9 cellular contexts compared by ENCODE assay signal in genomic region chr12:16076553-16076952, GRCh38.
DNase-seq lines count a peak whose midpoint lies in the region; ATAC-seq and TF ChIP-seq lines count a peak whose summit lies in the region.
"Had no signal": no experiment of that assay in that cellular context is flagged by ENCODE, and none has a peak within 500 bp of the region (broad histone marks: within the 10 kb centered on the region; RNA-seq: fewer than 3 reads in every experiment).

No MANE protein-coding gene starts in this region.

- H2BK15ac ChIP-seq in IMR-90 (ENCODE audit: low read depth, low read length) = no peak overlapping the region

- no peak overlapping the region for H2BK120ac ChIP-seq in IMR-90 (ENCODE audit: low read depth, low read length)

- H3K4ac ChIP-seq in IMR-90 (ENCODE audit: low read depth, low read length) = no peak overlapping the region

- no peaks in the 10 kb centered on the region for H3K79me1 ChIP-seq in IMR-90 (ENCODE audit: low read depth in 1 of 2, low read length in 2 of 2)

- H4K20me1 ChIP-seq in IMR-90 (ENCODE audit: insufficient read depth, low read length) = no peaks in the 10 kb centered on the region
- H4K20me1 ChIP-seq in PC-9 (ENCODE audit: insufficient read depth) = no peaks in the 10 kb centered on the region

- no peak overlapping the region for H2AK5ac ChIP-seq in IMR-90 (ENCODE audit: low read depth, low read length)

- H3K4me3 ChIP-seq in IMR-90 (ENCODE audit: insufficient read depth, low read depth, low read length) (no peak overlapping the region), PC-9 (no peak overlapping the region)
- H3K4me3 ChIP-seq: skin epidermis had no signal

- ATAC-seq in GM21447 (IDR thresholded peaks at IDR 0.05; ENCODE audit: unreplicated experiment) (peak; percentile 80), IMR-90 (ENCODE audit: low read depth) (no peak)
- no peak for ATAC-seq in CD4-positive, alpha-beta T cell (ENCODE audit: poor library complexity)

- no peak overlapping the region for H2AK9ac ChIP-seq in IMR-90 (replicated peaks; ENCODE audit: low read depth, low read length, poor library complexity)

- H3K27ac ChIP-seq in IMR-90 (ENCODE audit: insufficient read depth, low read length) (no peak overlapping the region), PC-9 (no peak overlapping the region)
- no peak overlapping the region for H3K27ac ChIP-seq in CD4-positive, alpha-beta T cell (ENCODE audit: low read depth, low read length)
- H3K27ac ChIP-seq: skin epidermis had no signal

- H3K56ac ChIP-seq in IMR-90 (ENCODE audit: extremely low read depth, insufficient read depth, low read length) = no peak overlapping the region

- no peak overlapping the region for H3K14ac ChIP-seq in IMR-90 (replicated peaks; ENCODE audit: low read depth, low read length)

- no peaks in the 10 kb centered on the region for H3K4me1 Mint-ChIP-seq in CD4-positive, alpha-beta T cell (ENCODE audit: low read depth)

- H4K8ac ChIP-seq in IMR-90 (ENCODE audit: low read depth in 2 of 2, low read length in 2 of 2) = no peak overlapping the region

- H3K27me3 ChIP-seq in IMR-90 (ENCODE audit: control insufficient read depth, insufficient read depth, low read length) (no peaks in the 10 kb centered on the region; the same call in 1 of the 2 replicates), PC-9 (ENCODE audit: insufficient read depth, low read depth) (no peaks in the 10 kb centered on the region)
- H3K27me3 ChIP-seq in CD4-positive, alpha-beta T cell (ENCODE audit: control insufficient read depth, insufficient read depth, low read length) = no peaks in the 10 kb centered on the region

- H3K36me3 ChIP-seq in IMR-90 (ENCODE audit: control insufficient read depth, insufficient read depth, low read length) (no peaks in the 10 kb centered on the region), PC-9 (ENCODE audit: low read depth) (no peaks in the 10 kb centered on the region)

- H2AFZ ChIP-seq in IMR-90 (replicated peaks; ENCODE audit: low read length, poor library complexity) (peak overlapping the region; percentile 4), PC-9 (no peak overlapping the region)

- H3K9me3 ChIP-seq in IMR-90 (ENCODE audit: control insufficient read depth, insufficient read depth, low read length) (no peaks in the 10 kb centered on the region), PC-9 (ENCODE audit: insufficient read depth, low read depth) (no peaks in the 10 kb centered on the region)
- H3K9me3 ChIP-seq in CD4-positive, alpha-beta T cell (ENCODE audit: control insufficient read depth, low read length) = no peaks in the 10 kb centered on the region

- no peak overlapping the region for H3K27ac Mint-ChIP-seq in CD4-positive, alpha-beta T cell

- H4K91ac ChIP-seq in IMR-90 (ENCODE audit: insufficient read depth, low read depth, low read length) = no peak overlapping the region

- in situ Hi-C loops in IMR-90 (cut with MboI; ENCODE audit: low sequenced_read_pairs) = loop anchor here (10.0 kb wide), 1 partner anchor 62 kb away; no protein-coding TSS in a partner anchor

- no peaks in the 10 kb centered on the region for H3K79me2 ChIP-seq in PC-9 (ENCODE audit: low read depth)

- WGBS in IMR-90 (ENCODE audit: extremely low coverage in 2 of 2, insufficient read length in 1 of 2), 2 experiments = no CpG with 5 or more reads among the region's 2 CpGs

- H3K23ac ChIP-seq in IMR-90 (ENCODE audit: low read depth, low read length) = no peak overlapping the region

- no peaks in the 10 kb centered on the region for H3F3A ChIP-seq in PC-9 (ENCODE audit: insufficient read depth, low read depth)

- intact Hi-C loops in IMR-90 (cut with micrococcal nuclease) = no loop called here
- intact Hi-C loops in PC-9 (cut with micrococcal nuclease; ENCODE audit: unreplicated experiment) = loop anchor here (10.0 kb wide), 1 partner anchor 1568 kb away; no protein-coding TSS in a partner anchor
- intact Hi-C loops in CD4-positive, alpha-beta T cell (cut with DNase I, micrococcal nuclease) = no loop called here

- no peaks in the 10 kb centered on the region for H3K36me3 Mint-ChIP-seq in CD4-positive, alpha-beta T cell (ENCODE audit: low read depth)

- H3K4me1 ChIP-seq in IMR-90 (ENCODE audit: control insufficient read depth, insufficient read depth, low read length) (no peaks in the 10 kb centered on the region), PC-9 (replicated peaks; ENCODE audit: insufficient read depth) (no peaks in the 10 kb centered on the region)

- POLR2A ChIA-PET in IMR-90 (lab: Charles Lee; ENCODE audit: unreplicated experiment) (no interaction called here), PC-9 (lab: Charles Lee; ENCODE audit: unreplicated experiment) (no interaction called here)
- POLR2A ChIA-PET in CD4-positive, alpha-beta T cell (lab: Charles Lee) = no interaction called here

- H3K18ac ChIP-seq in IMR-90 (ENCODE audit: low read depth, low read length) = no peak overlapping the region

- H2BK5ac ChIP-seq in IMR-90 (ENCODE audit: low read depth, low read length, poor library complexity, severe bottlenecking) = no peak overlapping the region

- no peak overlapping the region for H2BK20ac ChIP-seq in IMR-90 (ENCODE audit: low read depth, low read length)

- no peak overlapping the region for H3K4me2 ChIP-seq in IMR-90 (ENCODE audit: low read depth, low read length)
- H3K4me2 ChIP-seq in PC-9 = no peak overlapping the region

- dilution Hi-C loops in IMR-90 (cut with HindIII; ENCODE audit: low sequenced_read_pairs, unreplicated experiment) = no loop called here

- no peaks in the 10 kb centered on the region for H3K9me3 Mint-ChIP-seq in CD4-positive, alpha-beta T cell

- H3K9ac ChIP-seq in IMR-90 (ENCODE audit: low read depth, low read length) = no peak overlapping the region

- peak; percentile 41 for TF ChIP-seq CTCF in IMR-90 (conservative IDR thresholded peaks at IDR 0.05; ENCODE audit: low read depth, low read length)
- TF ChIP-seq CTCF in PC-9 (conservative IDR thresholded peaks at IDR 0.05) = peak; percentile 49; the same call in 1 of the 2 replicates
- no peak for TF ChIP-seq CTCF in CD4-positive, alpha-beta T cell (IDR thresholded peaks at IDR 0.05)

- CTCF ChIA-PET in IMR-90 (lab: Yijun Ruan, JAX) (interaction anchor here (0.9 kb wide), 2 partner anchors 9 to 10 kb away, joined by 3 to 4 read pairs; no protein-coding TSS in a partner anchor), PC-9 (lab: Charles Lee) (interaction anchor here (0.9 kb wide), 1 partner anchor 284 kb away, joined by 3 read pairs; no protein-coding TSS in a partner anchor)
- CTCF ChIA-PET in CD4-positive, alpha-beta T cell (lab: Charles Lee) = no interaction called here

- no peak overlapping the region for H3K4me3 Mint-ChIP-seq in CD4-positive, alpha-beta T cell

- TF ChIP-seq POLR2A in IMR-90 (IDR thresholded peaks at IDR 0.05; ENCODE audit: low read depth, low read length) = no peak

- H3K9me1 ChIP-seq in IMR-90 (ENCODE audit: insufficient read depth, low read length) = no peaks in the 10 kb centered on the region

- no peak overlapping the region for H4K5ac ChIP-seq in IMR-90 (ENCODE audit: low read depth, low read length)

- peak; percentile 24 for DNase-seq in GM03348 (ENCODE audit: low spot score)
- DNase-seq in IMR-90 = peak; percentile 2
- DNase-seq in PC-9 = peak; percentile 5 to 44
- peak; percentile 6 for DNase-seq in glomerular visceral epithelial cell (ENCODE audit: extremely low spot score)
- no peak for DNase-seq in activated naive CD4-positive, alpha-beta T cell treated with Interleukin-2 at 50 U/mL for 16 hours
- no peak for DNase-seq in CD4-positive, alpha-beta T cell
- no peak for DNase-seq in activated T-cell treated with anti-CD3 and anti-CD28 coated beads, Interleukin-2, amount 50 U/mL, for 1 hour

- H3K9me2 ChIP-seq in PC-9 (ENCODE audit: insufficient read depth) = no peaks in the 10 kb centered on the region

- peak; percentile 46 for TF ChIP-seq RAD21 in IMR-90 (IDR thresholded peaks at IDR 0.05; ENCODE audit: low read length)

- BruUV-seq in IMR-90 (replicated peaks; lab: Mats Ljungman, UMichigan) (no TSS peak), PC-9 (replicated peaks; lab: Mats Ljungman, UMichigan) (no TSS peak)

- peaks cover 9% of the 10 kb centered on the region for H3K27me3 Mint-ChIP-seq in CD4-positive, alpha-beta T cell

TF ChIP-seq in IMR-90, 13 proteins besides CTCF, POLR2A, EP300 and RAD21:
- TF ChIP-seq SMC3 (IDR thresholded peaks at IDR 0.05; ENCODE audit: low read depth, low read length) (0 out of 2 replicates have a peak, but pooled peaks have one; percentile 9), FOS (IDR thresholded peaks at IDR 0.05; ENCODE audit: low read depth, low read length) (no peak)

Comparison
In these comparisons a context has a peak if more than half of its experiments do, and no peak if none do; other contexts are left out.
1. DNase-seq: peak in GM03348 (single experiment), IMR-90 (single experiment), PC-9 (2 of 2) and glomerular visceral epithelial cell (single experiment); none in activated naive CD4-positive, alpha-beta T cell treated with Interleukin-2 at 50 U/mL for 16 hours (single experiment), CD4-positive, alpha-beta T cell (0 of 10) and activated T-cell treated with anti-CD3 and anti-CD28 coated beads, Interleukin-2, amount 50 U/mL, for 1 hour (single experiment).